ENCODE assay signal across 14 cellular contexts in genomic region chr22:12601870-12602779, GRCh38.
DNase-seq lines count a peak whose midpoint lies in the region; ATAC-seq and TF ChIP-seq lines count a peak whose summit lies in the region.
"Had no signal": no experiment of that assay in that cellular context is flagged by ENCODE, and none has a peak within 500 bp of the region (broad histone marks: within the 10 kb centered on the region; RNA-seq: fewer than 3 reads in every experiment).

No MANE protein-coding gene starts in this region.

- H3K4me1 ChIP-seq in breast epithelium (no peaks in the 10 kb centered on the region), lower lobe of right lung (no peaks in the 10 kb centered on the region), esophagus squamous epithelium (no peaks in the 10 kb centered on the region)

- peak in 1 of 2 donors; percentile 51 for ATAC-seq in lower lobe of right lung
- ATAC-seq in GM18867 (IDR thresholded peaks at IDR 0.05; ENCODE audit: unreplicated experiment), result no peak
- ATAC-seq: activated T-helper 17 cell treated with anti-CD3 and anti-CD28 coated beads, Interleukin-2, amount 50 U/mL, for 72 hours; WTC11 had no signal

- H3K4me3 ChIP-seq in breast epithelium (peak overlapping the region in 2 of 3 donors; percentile 24 to 47), lower lobe of right lung (no peak overlapping the region), esophagus squamous epithelium (peak overlapping the region in 1 of 4 donors; percentile 46)

- H3K27ac ChIP-seq in breast epithelium, result no peak overlapping the region
- H3K27ac ChIP-seq in lower lobe of right lung, result no peak overlapping the region
- peak overlapping the region in 1 of 4 donors; percentile 5 for H3K27ac ChIP-seq in esophagus squamous epithelium
- H3K27ac ChIP-seq: brain microvascular endothelial cell had no signal

- no peak for TF ChIP-seq CTCF in breast epithelium (IDR thresholded peaks at IDR 0.05)
- TF ChIP-seq CTCF in lower lobe of right lung (IDR thresholded peaks at IDR 0.05), result no peak
- no peak for TF ChIP-seq CTCF in esophagus squamous epithelium (IDR thresholded peaks at IDR 0.05)

- H3K9me3 ChIP-seq in breast epithelium (peaks cover 12 to 39% of the 10 kb centered on the region in 2 donors), lower lobe of right lung (peaks cover 6% of the 10 kb centered on the region), esophagus squamous epithelium (peaks cover 0 to 56% (median 12%) of the 10 kb centered on the region in 3 donors)

- peak; percentile 6 for DNase-seq in stimulated activated CD4-positive, alpha-beta T cell treated with anti-CD3 and anti-CD28 coated beads, Interleukin-4, amount 100 ng/mL, for 1 hour
- no peak for DNase-seq in stimulated activated CD4-positive, alpha-beta T cell treated with anti-CD3 and anti-CD28 coated beads, Interleukin-4, amount 100 ng/mL, for 4 hours
- DNase-seq in breast epithelium (ENCODE audit: low spot score in 2 of 2), result no peak
- DNase-seq in lower lobe of right lung, result peak; percentile 64
- DNase-seq in esophagus squamous epithelium (lab: John Stamatoyannopoulos, UW), result no peak
- DNase-seq in midbrain (lab: John Stamatoyannopoulos, UW), result no peak
- DNase-seq in C1 segment of cervical spinal cord (lab: John Stamatoyannopoulos, UW), result no peak
- DNase-seq: brain microvascular endothelial cell, NCI-H187, NCI-H526, occipital lobe had no signal

- TF ChIP-seq POLR2A in breast epithelium (IDR thresholded peaks at IDR 0.05) (no peak), esophagus squamous epithelium (IDR thresholded peaks at IDR 0.05) (no peak)

- 73 to 77% methylated on average over 58 to 71 of the region's 75 CpGs for WGBS in esophagus squamous epithelium, 2 donors

- no peaks in the 10 kb centered on the region for H3K27me3 ChIP-seq in breast epithelium
- H3K27me3 ChIP-seq in lower lobe of right lung (ENCODE audit: low read depth), result no peaks in the 10 kb centered on the region
- peaks cover 0 to 3% (median 0%) of the 10 kb centered on the region in 4 donors for H3K27me3 ChIP-seq in esophagus squamous epithelium
- H3K27me3 ChIP-seq: brain microvascular endothelial cell had no signal

- intact Hi-C loops in breast epithelium (cut with DNase I; ENCODE audit: low total_unique reads) (no loop called here), lower lobe of right lung (cut with DNase I) (no loop called here), esophagus squamous epithelium (cut with DNase I) (no loop called here)

- H3K36me3 ChIP-seq in breast epithelium (no peaks in the 10 kb centered on the region), lower lobe of right lung (no peaks in the 10 kb centered on the region), esophagus squamous epithelium (no peaks in the 10 kb centered on the region)
- H3K36me3 ChIP-seq: brain microvascular endothelial cell had no signal

Comparison
In these comparisons a context has a peak if more than half of its experiments do, and no peak if none do; other contexts are left out.
1. DNase-seq: peak in stimulated activated CD4-positive, alpha-beta T cell treated with anti-CD3 and anti-CD28 coated beads, Interleukin-4, amount 100 ng/mL, for 1 hour (single experiment) and lower lobe of right lung (single experiment); none in stimulated activated CD4-positive, alpha-beta T cell treated with anti-CD3 and anti-CD28 coated beads, Interleukin-4, amount 100 ng/mL, for 4 hours (0 of 2), breast epithelium (0 of 2), esophagus squamous epithelium (single experiment), midbrain (single experiment) and C1 segment of cervical spinal cord (0 of 14).